Comparison of ENCODE assay signal across 9 cellular contexts in the genomic region with DNA sequence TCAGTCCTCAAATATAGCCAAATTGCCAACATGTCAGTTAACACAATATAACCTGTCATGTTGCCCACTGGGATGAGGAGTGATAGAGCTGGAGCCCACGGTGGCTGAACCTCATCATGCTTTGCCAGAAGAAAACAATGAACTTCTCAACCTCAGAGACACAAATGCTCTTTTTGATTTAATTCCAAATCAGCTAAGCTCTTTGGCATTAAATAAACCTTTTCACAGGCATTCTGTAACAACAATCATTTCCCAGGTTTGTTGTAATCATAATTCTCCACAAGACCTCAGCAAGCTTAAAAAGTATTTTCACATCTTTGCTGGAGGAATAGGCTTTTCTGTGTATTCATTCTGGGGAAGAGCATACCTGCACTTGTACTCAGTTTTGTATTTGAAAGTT.
"Had no signal": no experiment of that assay in that cellular context is flagged by ENCODE, and none has a peak within 500 bp of the region (broad histone marks: within the 10 kb centered on the region; RNA-seq: fewer than 3 reads in every experiment).

No MANE protein-coding gene starts in this region.

- H3K4me3 ChIP-seq: colonic mucosa, gastroesophageal sphincter, pancreas, skin epidermis, transverse colon had no signal

- H3K27me3 ChIP-seq: colonic mucosa, gastroesophageal sphincter, pancreas, transverse colon had no signal

- ATAC-seq: gastroesophageal sphincter; stimulated activated memory B cell treated with anti-CD40 and anti-IgM and Interleukin-4, amounts not matched to agents 10 μg/mL and 1 μg/mL and 100 μg/mL, for 72 hours; WTC11 had no signal

- H3K4me1 ChIP-seq: colonic mucosa, gastroesophageal sphincter, pancreas, transverse colon had no signal

- DNase-seq: activated CD4-positive, alpha-beta T cell treated with anti-CD3 and anti-CD28 coated beads, Interleukin-2, amount 10 ng/mL, durations not matched to agents 24 days and 14 days; activated naive CD4-positive, alpha-beta T cell; colonic mucosa; pancreas; transverse colon had no signal

- FAIRE-seq: pancreas had no signal

- H3K27ac ChIP-seq: colonic mucosa, gastroesophageal sphincter, pancreas, skin epidermis, transverse colon had no signal

- H3K9me3 ChIP-seq: colonic mucosa, gastroesophageal sphincter, pancreas, transverse colon had no signal

- H3K36me3 ChIP-seq: colonic mucosa, gastroesophageal sphincter, pancreas, transverse colon had no signal
